In genomic region chr14:20910822-20911221, GRCh38 we compare ENCODE assay signal across 1 cellular context.
TF ChIP-seq lines count a peak whose summit lies in the region.
"Not testable (repeated sequence)": the region's sequence is repeated elsewhere in the genome, so short reads cannot be mapped to it uniquely, and the experiment has no call there.

No MANE protein-coding gene starts in this region.

TF ChIP-seq in HepG2, 621 proteins besides CTCF, POLR2A, EP300 and RAD21 (continued from another document):
- TF ChIP-seq ZBTB7B (CRISPR knock-in tag; IDR thresholded peaks at IDR 0.05), result peak; percentile 54; the same call in 1 of the 2 replicates
- TF ChIP-seq NR2C2 (CRISPR knock-in tag; IDR thresholded peaks at IDR 0.05; ENCODE audit: borderline replicate concordance), result peak; percentile 32; the same call in 1 of the 2 replicates
- peak; percentile 41; the same call in 1 of the 2 replicates for TF ChIP-seq SP5 (CRISPR knock-in tag; IDR thresholded peaks at IDR 0.05; ENCODE audit: borderline replicate concordance, low read depth)
- TF ChIP-seq ZNF687 (CRISPR knock-in tag; IDR thresholded peaks at IDR 0.05), result peak; percentile 60
- TF ChIP-seq POGZ (CRISPR knock-in tag; IDR thresholded peaks at IDR 0.05), result 0 out of 2 replicates have a peak, but pooled peaks have one; percentile 36
- TF ChIP-seq THAP9 (CRISPR knock-in tag; IDR thresholded peaks at IDR 0.05; ENCODE audit: borderline replicate concordance), result peak; percentile 58; the same call in 1 of the 2 replicates
- 0 out of 2 replicates have a peak, but pooled peaks have one; percentile 31 for TF ChIP-seq ZNF644 (CRISPR knock-in tag; IDR thresholded peaks at IDR 0.05; ENCODE audit: low read depth)
- TF ChIP-seq KDM2A (CRISPR knock-in tag; IDR thresholded peaks at IDR 0.05; ENCODE audit: borderline replicate concordance, low read depth), result peak; percentile 23; the same call in 1 of the 2 replicates
- TF ChIP-seq ZMYM4 (CRISPR knock-in tag; IDR thresholded peaks at IDR 0.05), result peak; percentile 29; the same call in 1 of the 2 replicates
- 0 out of 4 replicates have a peak, but pooled peaks of 1 of the 2 experiments have one; percentile 23 for TF ChIP-seq HMGXB4 (CRISPR knock-in tag; IDR thresholded peaks at IDR 0.05; ENCODE audit: borderline replicate concordance in 1 of 2, low read depth in 1 of 2)
- not testable (repeated sequence) for TF ChIP-seq SOX6, NR2F6 (IDR thresholded peaks at IDR 0.05)
- TF ChIP-seq SOX6 (CRISPR knock-in tag; IDR thresholded peaks at IDR 0.05), result peak; percentile 23; the same call in 1 of the 2 replicates
- TF ChIP-seq FOXA3 (CRISPR knock-in tag; IDR thresholded peaks at IDR 0.05), result peak; percentile 75
- TF ChIP-seq PHF8 (CRISPR knock-in tag; IDR thresholded peaks at IDR 0.05), result peak; percentile 41; the same call in 1 of the 2 replicates
- TF ChIP-seq HOXA3 (CRISPR knock-in tag; IDR thresholded peaks at IDR 0.05), result peak; percentile 37; the same call in 1 of the 2 replicates
- 0 out of 2 replicates have a peak, but pooled peaks have one; percentile 36 for TF ChIP-seq ZNF280B (CRISPR knock-in tag; IDR thresholded peaks at IDR 0.05; ENCODE audit: borderline replicate concordance)
- peak; percentile 38; the same call in 1 of the 2 replicates for TF ChIP-seq TAF1 (CRISPR knock-in tag; IDR thresholded peaks at IDR 0.05)
- 0 out of 2 replicates have a peak, but pooled peaks have one; percentile 27 for TF ChIP-seq NR2F6 (CRISPR knock-in tag; IDR thresholded peaks at IDR 0.05)
- TF ChIP-seq ZNF292 (CRISPR knock-in tag; IDR thresholded peaks at IDR 0.05; ENCODE audit: borderline replicate concordance, low read depth), result 0 out of 2 replicates have a peak, but pooled peaks have one; percentile 16
- TF ChIP-seq HOMEZ (CRISPR knock-in tag; IDR thresholded peaks at IDR 0.05; ENCODE audit: low read depth), result 0 out of 2 replicates have a peak, but pooled peaks have one; percentile 34
- TF ChIP-seq BORCS8-MEF2B (CRISPR knock-in tag; IDR thresholded peaks at IDR 0.05), result 0 out of 2 replicates have a peak, but pooled peaks have one; percentile 58
TF ChIP-seq in HepG2: peak in this region for 27; not testable (repeated sequence) for 594.
